ENCODE assay signal across 16 cellular contexts in genomic region chr1:162111572-162111971, GRCh38. TPM values are rescaled to one million over a fixed set of nuclear protein-coding genes. Genes with fewer than 3 reads are reported as not detected.
"Had no signal": no experiment of that assay in that cellular context is flagged by ENCODE, and none has a peak within 500 bp of the region (broad histone marks: within the 10 kb centered on the region; RNA-seq: fewer than 3 reads in every experiment).

No MANE protein-coding gene starts in this region.

- H3K9me3 ChIP-seq: heart left ventricle, neutrophil, psoas muscle, thyroid gland had no signal

- H3K27ac ChIP-seq: heart left ventricle, neutrophil, psoas muscle, skin epidermis, thyroid gland had no signal

- DNase-seq: erythroblast; heart left ventricle; left colon; left ventricle myocardium superior; mesendoderm; naive thymus-derived CD8-positive, alpha-beta T cell; psoas muscle; stimulated activated CD4-positive, alpha-beta T cell treated with anti-CD3 and anti-CD28 coated beads, Interleukin-2, amount 100 ng/mL, for 24 hours; stimulated activated CD4-positive, alpha-beta T cell treated with anti-CD3 and anti-CD28 coated beads, Interleukin-4, amount 100 ng/mL, for 4 hours; stimulated activated naive CD4-positive, alpha-beta T cell treated with Interleukin-2 at 50 U/mL for 16 hours; thyroid gland had no signal

- ATAC-seq: left colon; left ventricle myocardium superior; naive thymus-derived CD8-positive, alpha-beta T cell; psoas muscle; sciatic nerve had no signal

- H3K4me3 Mint-ChIP-seq: central memory CD8-positive, alpha-beta T cell; naive thymus-derived CD8-positive, alpha-beta T cell had no signal

- H3K27me3 ChIP-seq: heart left ventricle, neutrophil, thyroid gland had no signal

- H3K36me3 ChIP-seq: heart left ventricle, neutrophil, thyroid gland had no signal

- H3K4me3 ChIP-seq: heart left ventricle, psoas muscle, skin epidermis, thyroid gland had no signal

- H3K4me1 ChIP-seq: psoas muscle, thyroid gland had no signal

- H3K27ac Mint-ChIP-seq: naive thymus-derived CD8-positive, alpha-beta T cell had no signal

RNA-seq across cellular contexts. Expression of gene NOS1AP, which starts 42.1 kb away (rescaled TPM):
- total RNA-seq: naive thymus-derived CD8-positive, alpha-beta T cell; osteoblast had no signal
